ENCODE assay signal across 16 cellular contexts in genomic region chr12:11707535-11707934, GRCh38. TPM values are rescaled to one million over a fixed set of nuclear protein-coding genes. Genes with fewer than 3 reads are reported as not detected.
DNase-seq lines count a peak whose midpoint lies in the region; ATAC-seq, FAIRE-seq and TF ChIP-seq lines count a peak whose summit lies in the region.
"Had no signal": no experiment of that assay in that cellular context is flagged by ENCODE, and none has a peak within 500 bp of the region (broad histone marks: within the 10 kb centered on the region; RNA-seq: fewer than 3 reads in every experiment).

No MANE protein-coding gene starts in this region.

- H3K4me1 ChIP-seq in right lobe of liver = peaks cover 0 to 45% (median 2%) of the 10 kb centered on the region in 4 donors

- H3K27ac Mint-ChIP-seq in chondrocyte (ENCODE audit: unreplicated experiment) = peak overlapping the region; percentile 24
- H3K27ac Mint-ChIP-seq in nephron progenitor cell = no peak overlapping the region
- H3K27ac Mint-ChIP-seq: activated naive CD8-positive, alpha-beta T cell treated with anti-CD3 and anti-CD28 coated beads, Interleukin-2, amount 50 U/mL, for 24 hours; CD4-positive, alpha-beta T cell; immature natural killer cell; natural killer cell treated with Interleukin-12 subunit alpha and Interleukin-12 subunit beta and Interleukin-15 and Interleukin-18, amount 100 ng/mL, for 72 hours had no signal

- H3K4me3 Mint-ChIP-seq in chondrocyte (ENCODE audit: unreplicated experiment) = no peak overlapping the region
- no peak overlapping the region for H3K4me3 Mint-ChIP-seq in nephron progenitor cell
- H3K4me3 Mint-ChIP-seq: activated naive CD8-positive, alpha-beta T cell treated with anti-CD3 and anti-CD28 coated beads, Interleukin-2, amount 50 U/mL, for 24 hours; CD4-positive, alpha-beta T cell; immature natural killer cell; natural killer cell treated with Interleukin-12 subunit alpha and Interleukin-12 subunit beta and Interleukin-15 and Interleukin-18, amount 100 ng/mL, for 72 hours had no signal

- no peaks in the 10 kb centered on the region for H3K27me3 Mint-ChIP-seq in chondrocyte (ENCODE audit: low read depth)
- no peaks in the 10 kb centered on the region for H3K27me3 Mint-ChIP-seq in nephron progenitor cell (ENCODE audit: low read depth, poor library complexity)
- H3K27me3 Mint-ChIP-seq: activated naive CD8-positive, alpha-beta T cell treated with anti-CD3 and anti-CD28 coated beads, Interleukin-2, amount 50 U/mL, for 24 hours; CD4-positive, alpha-beta T cell; natural killer cell treated with Interleukin-12 subunit alpha and Interleukin-12 subunit beta and Interleukin-15 and Interleukin-18, amount 100 ng/mL, for 72 hours had no signal

- intact Hi-C loops in right lobe of liver (cut with DNase I) = no loop called here

- TF ChIP-seq POLR2A in right lobe of liver (IDR thresholded peaks at IDR 0.05) (no peak), H54 (IDR thresholded peaks at IDR 0.05; ENCODE audit: low read depth, low read length) (no peak)

- H3K4me3 ChIP-seq in right lobe of liver = no peak overlapping the region

- FAIRE-seq in H54 (lab: Jason Lieb, UNC) = no peak

- 20% methylated on average over 6 of the region's 7 CpGs for WGBS in right lobe of liver (ENCODE audit: insufficient coverage, low coverage, low lambda C conversion rate, missing lambda C conversion rate)

- H3K9me3 Mint-ChIP-seq in chondrocyte (ENCODE audit: low read depth) = no peaks in the 10 kb centered on the region
- no peaks in the 10 kb centered on the region for H3K9me3 Mint-ChIP-seq in nephron progenitor cell
- H3K9me3 Mint-ChIP-seq: activated naive CD8-positive, alpha-beta T cell treated with anti-CD3 and anti-CD28 coated beads, Interleukin-2, amount 50 U/mL, for 24 hours; CD4-positive, alpha-beta T cell; immature natural killer cell; natural killer cell treated with Interleukin-12 subunit alpha and Interleukin-12 subunit beta and Interleukin-15 and Interleukin-18, amount 100 ng/mL, for 72 hours had no signal

- H3K4me1 Mint-ChIP-seq in chondrocyte (ENCODE audit: low read depth) (peaks cover 69% of the 10 kb centered on the region), nephron progenitor cell (peaks cover 78% of the 10 kb centered on the region)

- TF ChIP-seq CTCF in chondrocyte (IDR thresholded peaks at IDR 0.05) (no peak), right lobe of liver (IDR thresholded peaks at IDR 0.05) (no peak), nephron progenitor cell (IDR thresholded peaks at IDR 0.05) (no peak)

- H3K27ac ChIP-seq in right lobe of liver = peak overlapping the region in 1 of 3 donors; percentile 61
- H3K27ac ChIP-seq in temporal lobe (ENCODE audit: low read depth, low read length) = peak overlapping the region; percentile 14

- ATAC-seq in right lobe of liver = peak; percentile 56 to 90 (median 84)
- ATAC-seq: activated naive CD8-positive, alpha-beta T cell treated with anti-CD3 and anti-CD28 coated beads, Interleukin-2, amount 50 U/mL, for 24 hours; natural killer cell treated with Interleukin-12 subunit alpha and Interleukin-12 subunit beta and Interleukin-15 and Interleukin-18, amount 100 ng/mL, for 72 hours had no signal

- DNase-seq in NCI-H2196 (lab: John Stamatoyannopoulos, UW; ENCODE audit: unreplicated experiment) (peak; percentile 43), NCI-H2196 treated with DMSO at 0.1 percent for 48 hours (lab: John Stamatoyannopoulos, UW; ENCODE audit: unreplicated experiment) (no peak), chondrocyte (ENCODE audit: low spot score) (no peak), right lobe of liver (peak; percentile 57 to 85 (median 75)), H54 (ENCODE audit: insufficient read length, low spot score) (no peak), nephron progenitor cell (no peak)
- no peak for DNase-seq in stimulated activated CD4-positive, alpha-beta T cell treated with anti-CD3 and anti-CD28 coated beads, Interleukin-4, amount 100 ng/mL, for 1 hour
- DNase-seq: activated CD4-positive, CD25-positive, alpha-beta regulatory T cell; activated naive CD8-positive, alpha-beta T cell treated with anti-CD3 and anti-CD28 coated beads, Interleukin-2, amount 50 U/mL, for 24 hours; CD4-positive, alpha-beta T cell; dermis blood vessel endothelial cell; immature natural killer cell; NCI-H2107; SW 1271 had no signal

- H3K27me3 ChIP-seq in right lobe of liver = no peaks in the 10 kb centered on the region

- no peaks in the 10 kb centered on the region for H3K36me3 ChIP-seq in right lobe of liver

- H3K36me3 Mint-ChIP-seq in chondrocyte (ENCODE audit: low read depth) = peaks cover 4% of the 10 kb centered on the region
- H3K36me3 Mint-ChIP-seq in nephron progenitor cell (ENCODE audit: low read depth) = peaks cover 9% of the 10 kb centered on the region
- H3K36me3 Mint-ChIP-seq: immature natural killer cell; natural killer cell treated with Interleukin-12 subunit alpha and Interleukin-12 subunit beta and Interleukin-15 and Interleukin-18, amount 100 ng/mL, for 72 hours had no signal

- H3K9me3 ChIP-seq in right lobe of liver = no peaks in the 10 kb centered on the region

RNA-seq across cellular contexts. Expression of gene ETV6, which starts 58.1 kb away (rescaled TPM):
- 30.4 to 37.8 TPM (median 33.4 TPM) in 3 replicates for total RNA-seq in chondrocyte
- total RNA-seq in right lobe of liver = 10 to 100 TPM in 4 of 6 experiments, 1 to 10 TPM in 2; 7.2 to 28.3 (median 11.0) TPM
- 3.7 TPM for total RNA-seq in temporal lobe

Comparison
In these comparisons a context has a peak if more than half of its experiments do, and no peak if none do; other contexts are left out.
1. DNase-seq: peak in NCI-H2196 (single experiment) and right lobe of liver (3 of 3); none in NCI-H2196 treated with DMSO at 0.1 percent for 48 hours (single experiment), chondrocyte (single experiment), H54 (single experiment), nephron progenitor cell (single experiment) and stimulated activated CD4-positive, alpha-beta T cell treated with anti-CD3 and anti-CD28 coated beads, Interleukin-4, amount 100 ng/mL, for 1 hour (single experiment).